Comparison of ENCODE assay signal across 28 cellular contexts in genomic region chr4:82192153-82192552, GRCh38.
"Had no signal": no experiment of that assay in that cellular context is flagged by ENCODE, and none has a peak within 500 bp of the region (broad histone marks: within the 10 kb centered on the region; RNA-seq: fewer than 3 reads in every experiment).

No MANE protein-coding gene starts in this region.

- H3K27me3 ChIP-seq: neutrophil, right lobe of liver, sigmoid colon, stomach, thyroid gland, tibial nerve, upper lobe of right lung, uterus had no signal

- ATAC-seq: naive thymus-derived CD4-positive, alpha-beta T cell; natural killer cell; psoas muscle; right cardiac atrium; right lobe of liver; stimulated activated effector memory CD8-positive, alpha-beta T cell treated with anti-CD3 and anti-CD28 coated beads, Interleukin-12 subunit alpha, Interleukin-12 subunit beta, amount 100 ng/mL, for 72 hours; stimulated activated naive B cell treated with anti-CD40 and anti-IgM and Interleukin-4, amounts not matched to agents 10 μg/mL and 1 μg/mL and 100 μg/mL, for 72 hours; upper lobe of right lung had no signal

- H2AFZ ChIP-seq: parathyroid adenoma had no signal

- DNase-seq: naive thymus-derived CD4-positive, alpha-beta T cell; natural killer cell; nucleus accumbens; posterior cingulate gyrus; psoas muscle; right cardiac atrium; right lobe of liver; sigmoid colon; small intestine; stimulated activated CD4-positive, alpha-beta T cell treated with anti-CD3 and anti-CD28 coated beads, Interleukin-15, amount 100 ng/mL, for 24 hours; stimulated activated CD4-positive, alpha-beta T cell treated with anti-CD3 and anti-CD28 coated beads, Interleukin-2, amount 100 ng/mL, for 24 hours; stimulated activated CD4-positive, alpha-beta T cell treated with anti-CD3 and anti-CD28 coated beads, Interleukin-2, amount 100 ng/mL, for 48 hours; stimulated activated CD4-positive, alpha-beta T cell treated with anti-CD3 and anti-CD28 coated beads, Interleukin-4, amount 100 ng/mL, for 24 hours; stimulated activated naive B cell treated with anti-CD40 and anti-IgM and Interleukin-4, amounts not matched to agents 10 μg/mL and 1 μg/mL and 100 μg/mL, for 72 hours; stimulated activated naive CD4-positive, alpha-beta T cell treated with Interleukin-2 at 50 U/mL for 16 hours; stomach; thyroid gland; upper lobe of right lung; uterus had no signal

- H3K4me1 ChIP-seq: parathyroid adenoma, psoas muscle, right lobe of liver, sigmoid colon, stomach, thyroid gland, tibial nerve, upper lobe of right lung, uterus had no signal

- H3K9me3 Mint-ChIP-seq: natural killer cell; nephron; stimulated activated effector memory CD8-positive, alpha-beta T cell treated with anti-CD3 and anti-CD28 coated beads, Interleukin-12 subunit alpha, Interleukin-12 subunit beta, amount 100 ng/mL, for 72 hours; stimulated activated naive CD8-positive, alpha-beta T cell treated with anti-CD3 and anti-CD28 coated beads, Interleukin-15, Interleukin-2, amounts not matched to agents 100 ng/mL and 50 ng/mL, for 24 hours; type B pancreatic cell had no signal

- H3K27ac Mint-ChIP-seq: natural killer cell; nephron; progenitor cell of endocrine pancreas; stimulated activated effector memory CD8-positive, alpha-beta T cell treated with anti-CD3 and anti-CD28 coated beads, Interleukin-12 subunit alpha, Interleukin-12 subunit beta, amount 100 ng/mL, for 72 hours; stimulated activated naive B cell treated with anti-CD40 and anti-IgM and Interleukin-4, amounts not matched to agents 10 μg/mL and 1 μg/mL and 100 μg/mL, for 72 hours; stimulated activated naive CD8-positive, alpha-beta T cell treated with anti-CD3 and anti-CD28 coated beads, Interleukin-15, Interleukin-2, amounts not matched to agents 100 ng/mL and 50 ng/mL, for 24 hours; type B pancreatic cell had no signal

- H3K36me3 ChIP-seq: neutrophil, right lobe of liver, sigmoid colon, stomach, thoracic aorta, thyroid gland, tibial nerve, upper lobe of right lung, uterus had no signal

- H3K9me3 ChIP-seq: neutrophil, psoas muscle, right lobe of liver, sigmoid colon, stomach, thoracic aorta, thyroid gland, tibial nerve, upper lobe of right lung, uterus had no signal

- H3K4me1 Mint-ChIP-seq: natural killer cell; nephron; stimulated activated effector memory CD8-positive, alpha-beta T cell treated with anti-CD3 and anti-CD28 coated beads, Interleukin-12 subunit alpha, Interleukin-12 subunit beta, amount 100 ng/mL, for 72 hours; stimulated activated naive B cell treated with anti-CD40 and anti-IgM and Interleukin-4, amounts not matched to agents 10 μg/mL and 1 μg/mL and 100 μg/mL, for 72 hours had no signal

- H3K27ac ChIP-seq: neutrophil, parathyroid adenoma, psoas muscle, right lobe of liver, sigmoid colon, stomach, thoracic aorta, thyroid gland, tibial nerve, upper lobe of right lung, uterus had no signal

- H3K36me3 Mint-ChIP-seq: natural killer cell; stimulated activated effector memory CD8-positive, alpha-beta T cell treated with anti-CD3 and anti-CD28 coated beads, Interleukin-12 subunit alpha, Interleukin-12 subunit beta, amount 100 ng/mL, for 72 hours; stimulated activated naive B cell treated with anti-CD40 and anti-IgM and Interleukin-4, amounts not matched to agents 10 μg/mL and 1 μg/mL and 100 μg/mL, for 72 hours; type B pancreatic cell had no signal

- H3K9ac ChIP-seq: parathyroid adenoma had no signal

- H3K4me3 Mint-ChIP-seq: naive thymus-derived CD4-positive, alpha-beta T cell; natural killer cell; nephron; stimulated activated effector memory CD8-positive, alpha-beta T cell treated with anti-CD3 and anti-CD28 coated beads, Interleukin-12 subunit alpha, Interleukin-12 subunit beta, amount 100 ng/mL, for 72 hours; stimulated activated naive B cell treated with anti-CD40 and anti-IgM and Interleukin-4, amounts not matched to agents 10 μg/mL and 1 μg/mL and 100 μg/mL, for 72 hours; stimulated activated naive CD8-positive, alpha-beta T cell treated with anti-CD3 and anti-CD28 coated beads, Interleukin-15, Interleukin-2, amounts not matched to agents 100 ng/mL and 50 ng/mL, for 24 hours; type B pancreatic cell had no signal

- H3K27me3 Mint-ChIP-seq: naive thymus-derived CD4-positive, alpha-beta T cell; progenitor cell of endocrine pancreas; stimulated activated naive B cell treated with anti-CD40 and anti-IgM and Interleukin-4, amounts not matched to agents 10 μg/mL and 1 μg/mL and 100 μg/mL, for 72 hours; stimulated activated naive CD8-positive, alpha-beta T cell treated with anti-CD3 and anti-CD28 coated beads, Interleukin-15, Interleukin-2, amounts not matched to agents 100 ng/mL and 50 ng/mL, for 24 hours; type B pancreatic cell had no signal

- H3K79me2 ChIP-seq: parathyroid adenoma had no signal

- H3K4me3 ChIP-seq: psoas muscle, right lobe of liver, sigmoid colon, stomach, thoracic aorta, thyroid gland, tibial nerve, upper lobe of right lung, uterus had no signal

- FAIRE-seq: small intestine had no signal
